Comparison of ENCODE assay signal across 1 cellular context in the genomic region with DNA sequence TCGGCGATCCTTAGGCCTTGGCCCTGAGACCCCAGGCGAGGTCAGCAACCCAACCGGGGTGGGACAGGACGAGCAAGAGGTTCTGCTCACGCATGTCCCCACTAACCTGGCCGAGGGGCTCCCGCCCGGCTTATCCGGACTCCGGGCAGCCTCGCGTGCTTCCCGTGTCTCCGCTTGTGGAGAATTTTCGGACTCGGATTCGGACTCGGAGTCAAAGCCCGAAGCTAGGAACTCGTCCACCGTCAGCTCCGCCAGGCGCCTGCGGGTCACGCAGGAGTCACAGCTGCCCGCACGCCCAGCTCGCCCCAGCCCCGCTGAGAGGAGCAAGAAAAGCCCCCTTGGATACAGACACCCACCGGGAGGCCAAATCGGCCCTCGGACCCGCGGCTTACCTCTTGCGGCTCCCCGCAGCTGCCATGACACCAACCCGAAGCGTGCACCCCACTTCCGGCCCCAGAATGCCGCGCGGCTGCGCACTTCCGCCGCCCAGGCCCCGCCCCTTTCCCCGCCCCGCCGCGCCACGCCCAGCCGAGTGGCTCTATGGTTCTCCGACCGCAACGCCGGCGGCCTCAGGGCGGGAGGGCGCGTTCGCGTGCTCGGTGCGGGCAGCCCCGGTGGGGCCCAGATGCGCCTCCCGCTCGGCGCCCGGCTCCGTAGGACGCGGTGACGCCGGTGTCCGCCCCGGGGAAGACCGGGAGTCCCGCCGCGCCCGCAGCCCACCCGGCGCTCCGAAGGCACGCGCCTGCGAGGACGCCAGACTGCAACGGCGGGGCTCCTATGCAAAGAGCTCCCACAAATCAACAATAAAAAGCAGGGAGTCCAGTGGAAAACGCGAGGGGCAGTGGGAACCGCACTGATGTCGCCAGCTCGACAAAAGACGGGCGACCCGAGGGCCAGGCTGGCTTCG.
TF ChIP-seq lines count a peak whose summit lies in the region.

A gene (minus strand): TSS at position 434 of the 907 bp plus-strand sequence. CDS start 16 bp downstream, at position 418.

TF ChIP-seq in K562, 482 proteins besides CTCF, POLR2A, EP300 and RAD21 (continued from another document and continues in another):
- TF ChIP-seq, protein P1, sequence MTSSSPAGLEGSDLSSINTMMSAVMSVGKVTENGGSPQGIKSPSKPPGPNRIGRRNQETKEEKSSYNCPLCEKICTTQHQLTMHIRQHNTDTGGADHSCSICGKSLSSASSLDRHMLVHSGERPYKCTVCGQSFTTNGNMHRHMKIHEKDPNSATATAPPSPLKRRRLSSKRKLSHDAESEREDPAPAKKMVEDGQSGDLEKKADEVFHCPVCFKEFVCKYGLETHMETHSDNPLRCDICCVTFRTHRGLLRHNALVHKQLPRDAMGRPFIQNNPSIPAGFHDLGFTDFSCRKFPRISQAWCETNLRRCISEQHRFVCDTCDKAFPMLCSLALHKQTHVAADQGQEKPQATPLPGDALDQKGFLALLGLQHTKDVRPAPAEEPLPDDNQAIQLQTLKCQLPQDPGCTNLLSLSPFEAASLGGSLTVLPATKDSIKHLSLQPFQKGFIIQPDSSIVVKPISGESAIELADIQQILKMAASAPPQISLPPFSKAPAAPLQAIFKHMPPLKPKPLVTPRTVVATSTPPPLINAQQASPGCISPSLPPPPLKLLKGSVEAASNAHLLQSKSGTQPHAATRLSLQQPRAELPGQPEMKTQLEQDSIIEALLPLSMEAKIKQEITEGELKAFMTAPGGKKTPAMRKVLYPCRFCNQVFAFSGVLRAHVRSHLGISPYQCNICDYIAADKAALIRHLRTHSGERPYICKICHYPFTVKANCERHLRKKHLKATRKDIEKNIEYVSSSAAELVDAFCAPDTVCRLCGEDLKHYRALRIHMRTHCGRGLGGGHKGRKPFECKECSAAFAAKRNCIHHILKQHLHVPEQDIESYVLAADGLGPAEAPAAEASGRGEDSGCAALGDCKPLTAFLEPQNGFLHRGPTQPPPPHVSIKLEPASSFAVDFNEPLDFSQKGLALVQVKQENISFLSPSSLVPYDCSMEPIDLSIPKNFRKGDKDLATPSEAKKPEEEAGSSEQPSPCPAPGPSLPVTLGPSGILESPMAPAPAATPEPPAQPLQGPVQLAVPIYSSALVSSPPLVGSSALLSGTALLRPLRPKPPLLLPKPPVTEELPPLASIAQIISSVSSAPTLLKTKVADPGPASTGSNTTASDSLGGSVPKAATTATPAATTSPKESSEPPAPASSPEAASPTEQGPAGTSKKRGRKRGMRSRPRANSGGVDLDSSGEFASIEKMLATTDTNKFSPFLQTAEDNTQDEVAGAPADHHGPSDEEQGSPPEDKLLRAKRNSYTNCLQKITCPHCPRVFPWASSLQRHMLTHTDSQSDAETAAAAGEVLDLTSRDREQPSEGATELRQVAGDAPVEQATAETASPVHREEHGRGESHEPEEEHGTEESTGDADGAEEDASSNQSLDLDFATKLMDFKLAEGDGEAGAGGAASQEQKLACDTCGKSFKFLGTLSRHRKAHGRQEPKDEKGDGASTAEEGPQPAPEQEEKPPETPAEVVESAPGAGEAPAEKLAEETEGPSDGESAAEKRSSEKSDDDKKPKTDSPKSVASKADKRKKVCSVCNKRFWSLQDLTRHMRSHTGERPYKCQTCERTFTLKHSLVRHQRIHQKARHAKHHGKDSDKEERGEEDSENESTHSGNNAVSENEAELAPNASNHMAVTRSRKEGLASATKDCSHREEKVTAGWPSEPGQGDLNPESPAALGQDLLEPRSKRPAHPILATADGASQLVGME (CRISPR knock-in tag; IDR thresholded peaks at IDR 0.05) = 0 out of 2 replicates have a peak, but pooled peaks have one; percentile 33
- TF ChIP-seq ERF (CRISPR knock-in tag; IDR thresholded peaks at IDR 0.05) = peak; percentile 74; the same call in 1 of the 2 replicates
- TF ChIP-seq ZNF384 (IDR thresholded peaks at IDR 0.05; ENCODE audit: low read depth, low read length) = no peak
- TF ChIP-seq, protein P2, sequence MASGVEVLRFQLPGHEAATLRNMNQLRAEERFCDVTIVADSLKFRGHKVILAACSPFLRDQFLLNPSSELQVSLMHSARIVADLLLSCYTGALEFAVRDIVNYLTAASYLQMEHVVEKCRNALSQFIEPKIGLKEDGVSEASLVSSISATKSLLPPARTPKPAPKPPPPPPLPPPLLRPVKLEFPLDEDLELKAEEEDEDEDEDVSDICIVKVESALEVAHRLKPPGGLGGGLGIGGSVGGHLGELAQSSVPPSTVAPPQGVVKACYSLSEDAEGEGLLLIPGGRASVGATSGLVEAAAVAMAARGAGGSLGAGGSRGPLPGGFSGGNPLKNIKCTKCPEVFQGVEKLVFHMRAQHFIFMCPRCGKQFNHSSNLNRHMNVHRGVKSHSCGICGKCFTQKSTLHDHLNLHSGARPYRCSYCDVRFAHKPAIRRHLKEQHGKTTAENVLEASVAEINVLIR (CRISPR knock-in tag; IDR thresholded peaks at IDR 0.05) = no peak
- no peak for TF ChIP-seq SMARCE1 (IDR thresholded peaks at IDR 0.05)
- TF ChIP-seq ZNF507 (tag; conservative IDR thresholded peaks at IDR 0.05) = no peak
- no peak for TF ChIP-seq ZNF23 (CRISPR knock-in tag; IDR thresholded peaks at IDR 0.05)
- 0 out of 2 replicates have a peak, but pooled peaks have one; percentile 48 for TF ChIP-seq FOXK1 (CRISPR knock-in tag; IDR thresholded peaks at IDR 0.05; ENCODE audit: borderline replicate concordance)
- TF ChIP-seq E2F3 (CRISPR knock-in tag; IDR thresholded peaks at IDR 0.05) = no peak
- TF ChIP-seq, protein P3, sequence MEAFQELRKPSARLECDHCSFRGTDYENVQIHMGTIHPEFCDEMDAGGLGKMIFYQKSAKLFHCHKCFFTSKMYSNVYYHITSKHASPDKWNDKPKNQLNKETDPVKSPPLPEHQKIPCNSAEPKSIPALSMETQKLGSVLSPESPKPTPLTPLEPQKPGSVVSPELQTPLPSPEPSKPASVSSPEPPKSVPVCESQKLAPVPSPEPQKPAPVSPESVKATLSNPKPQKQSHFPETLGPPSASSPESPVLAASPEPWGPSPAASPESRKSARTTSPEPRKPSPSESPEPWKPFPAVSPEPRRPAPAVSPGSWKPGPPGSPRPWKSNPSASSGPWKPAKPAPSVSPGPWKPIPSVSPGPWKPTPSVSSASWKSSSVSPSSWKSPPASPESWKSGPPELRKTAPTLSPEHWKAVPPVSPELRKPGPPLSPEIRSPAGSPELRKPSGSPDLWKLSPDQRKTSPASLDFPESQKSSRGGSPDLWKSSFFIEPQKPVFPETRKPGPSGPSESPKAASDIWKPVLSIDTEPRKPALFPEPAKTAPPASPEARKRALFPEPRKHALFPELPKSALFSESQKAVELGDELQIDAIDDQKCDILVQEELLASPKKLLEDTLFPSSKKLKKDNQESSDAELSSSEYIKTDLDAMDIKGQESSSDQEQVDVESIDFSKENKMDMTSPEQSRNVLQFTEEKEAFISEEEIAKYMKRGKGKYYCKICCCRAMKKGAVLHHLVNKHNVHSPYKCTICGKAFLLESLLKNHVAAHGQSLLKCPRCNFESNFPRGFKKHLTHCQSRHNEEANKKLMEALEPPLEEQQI (IDR thresholded peaks at IDR 0.05) = no peak
- TF ChIP-seq, protein P4, sequence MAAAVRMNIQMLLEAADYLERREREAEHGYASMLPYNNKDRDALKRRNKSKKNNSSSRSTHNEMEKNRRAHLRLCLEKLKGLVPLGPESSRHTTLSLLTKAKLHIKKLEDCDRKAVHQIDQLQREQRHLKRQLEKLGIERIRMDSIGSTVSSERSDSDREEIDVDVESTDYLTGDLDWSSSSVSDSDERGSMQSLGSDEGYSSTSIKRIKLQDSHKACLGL (CRISPR knock-in tag; IDR thresholded peaks at IDR 0.05; ENCODE audit: borderline replicate concordance, poor library complexity, severe bottlenecking) = peak; percentile 71
- TF ChIP-seq DPF2 (IDR thresholded peaks at IDR 0.05) = no peak
- no peak for TF ChIP-seq HSF4 (CRISPR knock-in tag; IDR thresholded peaks at IDR 0.05; ENCODE audit: borderline replicate concordance)
- TF ChIP-seq, protein P5, sequence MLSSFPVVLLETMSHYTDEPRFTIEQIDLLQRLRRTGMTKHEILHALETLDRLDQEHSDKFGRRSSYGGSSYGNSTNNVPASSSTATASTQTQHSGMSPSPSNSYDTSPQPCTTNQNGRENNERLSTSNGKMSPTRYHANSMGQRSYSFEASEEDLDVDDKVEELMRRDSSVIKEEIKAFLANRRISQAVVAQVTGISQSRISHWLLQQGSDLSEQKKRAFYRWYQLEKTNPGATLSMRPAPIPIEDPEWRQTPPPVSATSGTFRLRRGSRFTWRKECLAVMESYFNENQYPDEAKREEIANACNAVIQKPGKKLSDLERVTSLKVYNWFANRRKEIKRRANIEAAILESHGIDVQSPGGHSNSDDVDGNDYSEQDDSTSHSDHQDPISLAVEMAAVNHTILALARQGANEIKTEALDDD (IDR thresholded peaks at IDR 0.05) = no peak
- no peak for TF ChIP-seq ILF3 (IDR thresholded peaks at IDR 0.05; ENCODE audit: borderline replicate concordance)
- no peak for TF ChIP-seq NFXL1 (CRISPR knock-in tag; IDR thresholded peaks at IDR 0.05)
- TF ChIP-seq ZNF408 (CRISPR knock-in tag; IDR thresholded peaks at IDR 0.05; ENCODE audit: low read depth) = no peak
- TF ChIP-seq ZNF263 (CRISPR knock-in tag; IDR thresholded peaks at IDR 0.05; ENCODE audit: borderline replicate concordance) = no peak
- TF ChIP-seq JUN (IDR thresholded peaks at IDR 0.05; ENCODE audit: borderline replicate concordance, low read depth, low read length) = 0 out of 2 replicates have a peak, but pooled peaks have one; percentile 38
- TF ChIP-seq JUN (CRISPR knock-in tag; IDR thresholded peaks at IDR 0.05; ENCODE audit: borderline replicate concordance) = no peak
- no peak for TF ChIP-seq POU5F1 (IDR thresholded peaks at IDR 0.05; ENCODE audit: borderline replicate concordance, low read depth, low read length, partially characterized antibody)
- no peak for TF ChIP-seq PHB2 (IDR thresholded peaks at IDR 0.05; ENCODE audit: low read depth)
- TF ChIP-seq SIX5 (IDR thresholded peaks at IDR 0.05; ENCODE audit: borderline replicate concordance in 1 of 2, insufficient read depth in 1 of 2, low read depth in 1 of 2, low read length in 2 of 2) = no peak
- TF ChIP-seq CC2D1A (IDR thresholded peaks at IDR 0.05) = no peak
- no peak for TF ChIP-seq PPARD (CRISPR knock-in tag; IDR thresholded peaks at IDR 0.05)
- no peak for TF ChIP-seq NR1H2 (CRISPR knock-in tag; IDR thresholded peaks at IDR 0.05)
- no peak for TF ChIP-seq YBX1 (IDR thresholded peaks at IDR 0.05)
- TF ChIP-seq, protein P6, sequence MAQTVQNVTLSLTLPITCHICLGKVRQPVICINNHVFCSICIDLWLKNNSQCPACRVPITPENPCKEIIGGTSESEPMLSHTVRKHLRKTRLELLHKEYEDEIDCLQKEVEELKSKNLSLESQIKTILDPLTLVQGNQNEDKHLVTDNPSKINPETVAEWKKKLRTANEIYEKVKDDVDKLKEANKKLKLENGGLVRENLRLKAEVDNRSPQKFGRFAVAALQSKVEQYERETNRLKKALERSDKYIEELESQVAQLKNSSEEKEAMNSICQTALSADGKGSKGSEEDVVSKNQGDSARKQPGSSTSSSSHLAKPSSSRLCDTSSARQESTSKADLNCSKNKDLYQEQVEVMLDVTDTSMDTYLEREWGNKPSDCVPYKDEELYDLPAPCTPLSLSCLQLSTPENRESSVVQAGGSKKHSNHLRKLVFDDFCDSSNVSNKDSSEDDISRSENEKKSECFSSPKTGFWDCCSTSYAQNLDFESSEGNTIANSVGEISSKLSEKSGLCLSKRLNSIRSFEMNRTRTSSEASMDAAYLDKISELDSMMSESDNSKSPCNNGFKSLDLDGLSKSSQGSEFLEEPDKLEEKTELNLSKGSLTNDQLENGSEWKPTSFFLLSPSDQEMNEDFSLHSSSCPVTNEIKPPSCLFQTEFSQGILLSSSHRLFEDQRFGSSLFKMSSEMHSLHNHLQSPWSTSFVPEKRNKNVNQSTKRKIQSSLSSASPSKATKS (CRISPR knock-in tag; IDR thresholded peaks at IDR 0.05) = no peak
- TF ChIP-seq RCOR1 (IDR thresholded peaks at IDR 0.05; ENCODE audit: borderline replicate concordance in 1 of 2, low read depth in 2 of 2, low read length in 2 of 2) = 0 out of 4 replicates have a peak, but pooled peaks of 1 of the 2 experiments have one; percentile 11
- no peak for TF ChIP-seq ZNF764 (CRISPR knock-in tag; IDR thresholded peaks at IDR 0.05; ENCODE audit: low read depth)
- TF ChIP-seq ZNF224 (CRISPR knock-in tag; IDR thresholded peaks at IDR 0.05) = no peak
- TF ChIP-seq ELF1 (tag; IDR thresholded peaks at IDR 0.05) = peak; percentile 62
- TF ChIP-seq ZNF316 (IDR thresholded peaks at IDR 0.05) = no peak
- TF ChIP-seq ETV6 (IDR thresholded peaks at IDR 0.05; ENCODE audit: borderline replicate concordance in 1 of 2, low read depth in 2 of 2, low read length in 1 of 2) = no peak
- no peak for TF ChIP-seq ETV6 (CRISPR knock-in tag; IDR thresholded peaks at IDR 0.05; ENCODE audit: borderline replicate concordance)
- no peak for TF ChIP-seq ZFPM2 (CRISPR knock-in tag; IDR thresholded peaks at IDR 0.05)
- TF ChIP-seq ASH1L (IDR thresholded peaks at IDR 0.05; ENCODE audit: borderline replicate concordance, low read depth, partially characterized antibody) = no peak
- TF ChIP-seq CBX5 (IDR thresholded peaks at IDR 0.05; ENCODE audit: borderline replicate concordance, low read depth) = no peak; the same call in 1 of the 2 replicates
- TF ChIP-seq CCNT2 (IDR thresholded peaks at IDR 0.05; ENCODE audit: borderline replicate concordance, extremely low read depth, insufficient read length, low read depth, low read length) = peak; percentile 61
- TF ChIP-seq FOXP1 (CRISPR knock-in tag; IDR thresholded peaks at IDR 0.05) = no peak; the same call in 1 of the 2 replicates
- TF ChIP-seq ZNF589 (CRISPR knock-in tag; IDR thresholded peaks at IDR 0.05; ENCODE audit: low read depth) = no peak
- no peak for TF ChIP-seq THRAP3 (IDR thresholded peaks at IDR 0.05; ENCODE audit: borderline replicate concordance)
- no peak; the same call in 1 of the 2 replicates for TF ChIP-seq ESRRA (IDR thresholded peaks at IDR 0.05; ENCODE audit: borderline replicate concordance, low read depth)
- TF ChIP-seq SMAD3 (CRISPR knock-in tag; conservative IDR thresholded peaks at IDR 0.05) = no peak
- TF ChIP-seq CHD2 (IDR thresholded peaks at IDR 0.05; ENCODE audit: low read depth, low read length) = no peak
- peak; percentile 65 for TF ChIP-seq MBD2 (IDR thresholded peaks at IDR 0.05; ENCODE audit: borderline replicate concordance, low read depth)
- TF ChIP-seq LEF1 (IDR thresholded peaks at IDR 0.05) = no peak
- TF ChIP-seq RBM22 (IDR thresholded peaks at IDR 0.05; ENCODE audit: low read depth, low read length, poor library complexity, severe bottlenecking) = no peak
- TF ChIP-seq MECOM (CRISPR knock-in tag; IDR thresholded peaks at IDR 0.05) = no peak
- no peak for TF ChIP-seq ZC3H11A (IDR thresholded peaks at IDR 0.05; ENCODE audit: low read depth, low read length)
- TF ChIP-seq, protein P7, sequence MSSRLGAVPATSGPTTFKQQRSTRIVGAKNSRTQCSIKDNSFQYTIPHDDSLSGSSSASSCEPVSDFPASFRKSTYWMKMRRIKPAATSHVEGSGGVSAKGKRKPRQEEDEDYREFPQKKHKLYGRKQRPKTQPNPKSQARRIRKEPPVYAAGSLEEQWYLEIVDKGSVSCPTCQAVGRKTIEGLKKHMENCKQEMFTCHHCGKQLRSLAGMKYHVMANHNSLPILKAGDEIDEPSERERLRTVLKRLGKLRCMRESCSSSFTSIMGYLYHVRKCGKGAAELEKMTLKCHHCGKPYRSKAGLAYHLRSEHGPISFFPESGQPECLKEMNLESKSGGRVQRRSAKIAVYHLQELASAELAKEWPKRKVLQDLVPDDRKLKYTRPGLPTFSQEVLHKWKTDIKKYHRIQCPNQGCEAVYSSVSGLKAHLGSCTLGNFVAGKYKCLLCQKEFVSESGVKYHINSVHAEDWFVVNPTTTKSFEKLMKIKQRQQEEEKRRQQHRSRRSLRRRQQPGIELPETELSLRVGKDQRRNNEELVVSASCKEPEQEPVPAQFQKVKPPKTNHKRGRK (tag; IDR thresholded peaks at IDR 0.05) = no peak
- no peak for TF ChIP-seq ZNF77 (CRISPR knock-in tag; IDR thresholded peaks at IDR 0.05)
